In the genomic region with DNA sequence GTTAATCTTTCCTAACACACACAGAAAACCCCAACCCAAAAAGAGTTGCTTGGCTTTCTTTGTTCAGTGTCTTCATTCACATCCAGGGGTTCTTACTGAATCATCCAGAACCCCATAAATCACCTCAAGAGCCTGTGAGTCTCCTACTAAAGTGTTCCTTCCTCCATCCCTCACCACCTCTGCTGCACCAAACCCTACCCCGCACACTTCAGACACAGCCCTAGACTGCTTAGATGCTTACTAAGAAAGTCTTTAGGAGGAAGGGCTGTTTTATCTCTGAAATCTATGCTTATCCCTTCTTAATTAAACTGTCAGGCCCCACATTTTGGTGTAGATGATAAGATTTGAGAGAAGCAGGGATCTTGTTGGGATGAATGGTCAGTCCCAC, we compare ENCODE assay signal across 11 cellular contexts.
DNase-seq lines count a peak whose midpoint lies in the region; ATAC-seq lines count a peak whose summit lies in the region.
"Had no signal": no experiment of that assay in that cellular context is flagged by ENCODE, and none has a peak within 500 bp of the region (broad histone marks: within the 10 kb centered on the region; RNA-seq: fewer than 3 reads in every experiment).

No MANE protein-coding gene starts in this region.

- no peak overlapping the region for H3K4me3 Mint-ChIP-seq in activated naive CD4-positive, alpha-beta T cell treated with anti-CD3 and anti-CD28 coated beads for 36 hours
- H3K4me3 Mint-ChIP-seq in activated naive CD8-positive, alpha-beta T cell treated with anti-CD3 and anti-CD28 coated beads, Interleukin-2, amount 50 U/mL, for 24 hours, result no peak overlapping the region

- peaks cover 29% of the 10 kb centered on the region for H3K4me1 ChIP-seq in muscle layer of colon (ENCODE audit: insufficient read depth, low read length)

- no peaks in the 10 kb centered on the region for H3K27me3 Mint-ChIP-seq in activated naive CD4-positive, alpha-beta T cell treated with anti-CD3 and anti-CD28 coated beads for 36 hours (ENCODE audit: low read depth)
- H3K27me3 Mint-ChIP-seq in activated naive CD8-positive, alpha-beta T cell treated with anti-CD3 and anti-CD28 coated beads, Interleukin-2, amount 50 U/mL, for 24 hours, result no peaks in the 10 kb centered on the region

- CTCF ChIA-PET in activated naive CD4-positive, alpha-beta T cell treated with anti-CD3 and anti-CD28 coated beads for 36 hours (lab: Charles Lee), result no interaction called here

- intact Hi-C loops in activated naive CD4-positive, alpha-beta T cell treated with anti-CD3 and anti-CD28 coated beads for 36 hours (cut with micrococcal nuclease), result loop anchor here (1.0 kb wide), 1 partner anchor 12 kb away; no protein-coding TSS in a partner anchor

- H3K27ac ChIP-seq in muscle layer of colon (ENCODE audit: low read depth, low read length) (peak overlapping the region; percentile 27), temporal lobe (ENCODE audit: low read depth, low read length) (peak overlapping the region; percentile 27)

- H3K36me3 ChIP-seq in muscle layer of colon (ENCODE audit: insufficient read depth, low read length), result no peaks in the 10 kb centered on the region
- H3K36me3 ChIP-seq: upper lobe of left lung had no signal

- H3K27ac Mint-ChIP-seq in activated naive CD4-positive, alpha-beta T cell treated with anti-CD3 and anti-CD28 coated beads for 36 hours, result peak overlapping the region; percentile 50
- peak overlapping the region; percentile 3 for H3K27ac Mint-ChIP-seq in activated naive CD8-positive, alpha-beta T cell treated with anti-CD3 and anti-CD28 coated beads, Interleukin-2, amount 50 U/mL, for 24 hours

- DNase-seq in activated naive CD4-positive, alpha-beta T cell treated with anti-CD3 and anti-CD28 coated beads for 36 hours, result no peak
- DNase-seq in activated naive CD4-positive, alpha-beta T cell treated with anti-CD3 and anti-CD28 coated beads, Interleukin-2, amount 50 U/mL, for 16 hours, result no peak
- DNase-seq in activated naive CD8-positive, alpha-beta T cell treated with anti-CD3 and anti-CD28 coated beads, Interleukin-2, amount 50 U/mL, for 24 hours, result no peak
- DNase-seq in NCI-H446 (lab: John Stamatoyannopoulos, UW) (no peak), dedifferentiated amniotic fluid mesenchymal stem cell (ENCODE audit: extremely low spot score) (no peak), SK-N-DZ (ENCODE audit: low spot score) (no peak)
- DNase-seq: NCI-H2171, RPMI8226, upper lobe of left lung had no signal

- no peaks in the 10 kb centered on the region for H3K27me3 ChIP-seq in muscle layer of colon (ENCODE audit: control insufficient read depth in 1 of 2, insufficient read depth in 2 of 2, low read length in 2 of 2)
- H3K27me3 ChIP-seq: upper lobe of left lung had no signal

- no peak for ATAC-seq in activated naive CD8-positive, alpha-beta T cell treated with anti-CD3 and anti-CD28 coated beads, Interleukin-2, amount 50 U/mL, for 24 hours

- H3K4me3 ChIP-seq in muscle layer of colon (ENCODE audit: low read depth in 1 of 2, low read length in 2 of 2), result peak overlapping the region in 1 of 2 donors; percentile 10
- H3K4me3 ChIP-seq: upper lobe of left lung had no signal

- peaks cover 10% of the 10 kb centered on the region for H3K4me1 Mint-ChIP-seq in activated naive CD4-positive, alpha-beta T cell treated with anti-CD3 and anti-CD28 coated beads for 36 hours (ENCODE audit: low read depth)
- peaks cover 8% of the 10 kb centered on the region for H3K4me1 Mint-ChIP-seq in activated naive CD8-positive, alpha-beta T cell treated with anti-CD3 and anti-CD28 coated beads, Interleukin-2, amount 50 U/mL, for 24 hours

- peaks cover 2% of the 10 kb centered on the region for H3K9me3 Mint-ChIP-seq in activated naive CD4-positive, alpha-beta T cell treated with anti-CD3 and anti-CD28 coated beads for 36 hours
- peaks cover 4% of the 10 kb centered on the region for H3K9me3 Mint-ChIP-seq in activated naive CD8-positive, alpha-beta T cell treated with anti-CD3 and anti-CD28 coated beads, Interleukin-2, amount 50 U/mL, for 24 hours

- H3K9me3 ChIP-seq in muscle layer of colon (ENCODE audit: low read length), result no peaks in the 10 kb centered on the region
- H3K9me3 ChIP-seq: upper lobe of left lung had no signal

- H3K9ac ChIP-seq in muscle layer of colon (ENCODE audit: low read length), result no peak overlapping the region

- H3K36me3 Mint-ChIP-seq in activated naive CD4-positive, alpha-beta T cell treated with anti-CD3 and anti-CD28 coated beads for 36 hours (ENCODE audit: low read depth), result no peaks in the 10 kb centered on the region
- no peaks in the 10 kb centered on the region for H3K36me3 Mint-ChIP-seq in activated naive CD8-positive, alpha-beta T cell treated with anti-CD3 and anti-CD28 coated beads, Interleukin-2, amount 50 U/mL, for 24 hours (ENCODE audit: low read depth)
